Comparison of ENCODE assay signal across 7 cellular contexts in genomic region chr1:205284420-205285144, GRCh38. TPM values are rescaled to one million over a fixed set of nuclear protein-coding genes. Genes with fewer than 3 reads are reported as not detected.
DNase-seq lines count a peak whose midpoint lies in the region; ATAC-seq, FAIRE-seq and TF ChIP-seq lines count a peak whose summit lies in the region.

No MANE protein-coding gene starts in this region.

- ATAC-seq in left lobe of liver (peak; percentile 75), HG03460 (IDR thresholded peaks at IDR 0.05; ENCODE audit: unreplicated experiment) (no peak)

- DNase-seq in H54 (ENCODE audit: insufficient read length, low spot score) (peak; percentile 95), NCI-H524 (lab: John Stamatoyannopoulos, UW) (peak; percentile 53 to 79), dedifferentiated amniotic fluid mesenchymal stem cell (ENCODE audit: extremely low spot score) (peak; percentile 70), left lobe of liver (ENCODE audit: low spot score) (peak; percentile 63)
- peak; percentile 80 to 82 for DNase-seq in activated CD4-positive, alpha-beta T cell treated with anti-CD3 and anti-CD28 coated beads, Interleukin-2, amount 50 U/mL, for 4 hours
- peak; percentile 71 for DNase-seq in stimulated activated CD4-positive, alpha-beta T cell treated with anti-CD3 and anti-CD28 coated beads, Interleukin-2, amount 100 ng/mL, for 4 hours (ENCODE audit: low read depth)

- FAIRE-seq in H54 (lab: Jason Lieb, UNC): no peak

- no peak; the same call in none of the 2 replicates for TF ChIP-seq POLR2A in H54 (IDR thresholded peaks at IDR 0.05; ENCODE audit: low read depth, low read length)

RNA-seq across cellular contexts. Expression of gene NUAK2, which starts 37.0 kb away (rescaled TPM):
- 1.7 TPM for total RNA-seq in left lobe of liver

RNA-seq across cellular contexts. Expression of gene TMCC2, which starts 56.8 kb away (rescaled TPM):
- 0.33 TPM for total RNA-seq in left lobe of liver
